In genomic region chr1:235919797-235920475, GRCh38 we compare ENCODE assay signal across 8 cellular contexts. TPM values are rescaled to one million over a fixed set of nuclear protein-coding genes. Genes with fewer than 3 reads are reported as not detected.
DNase-seq lines count a peak whose midpoint lies in the region; ATAC-seq and TF ChIP-seq lines count a peak whose summit lies in the region.

No MANE protein-coding gene starts in this region.

- no peak overlapping the region for H3K4me3 ChIP-seq in epithelial cell of esophagus (ENCODE audit: low read length)
- H3K4me3 ChIP-seq in neutrophil (ENCODE audit: low read depth in 1 of 2, low read length in 1 of 2): no peak overlapping the region
- no peak overlapping the region for H3K4me3 ChIP-seq in OCI-LY7 (ENCODE audit: low read depth, low read length, poor library complexity, severe bottlenecking)

- intact Hi-C loops in OCI-LY7 (cut with micrococcal nuclease; ENCODE audit: unreplicated experiment): no loop called here

- POLR2A ChIA-PET in OCI-LY7 (lab: Charles Lee): no interaction called here

- H3K27ac ChIP-seq in neutrophil: peak overlapping the region; percentile 31
- no peak overlapping the region for H3K27ac ChIP-seq in OCI-LY7 (ENCODE audit: low read depth, low read length, poor library complexity, severe bottlenecking)

- peaks cover 57 to 74% of the 10 kb centered on the region in 2 experiments for H3K4me1 ChIP-seq in neutrophil (ENCODE audit: control insufficient read depth in 1 of 2, insufficient read depth in 1 of 2, low read depth in 1 of 2, low read length in 1 of 2)
- H3K4me1 ChIP-seq in OCI-LY7 (ENCODE audit: insufficient read depth, low read length, poor library complexity, severe bottlenecking): peaks cover 10% of the 10 kb centered on the region

- no peaks in the 10 kb centered on the region for H3K9me2 ChIP-seq in OCI-LY7 (ENCODE audit: insufficient read depth, low read length)

- H3K79me2 ChIP-seq in OCI-LY7 (ENCODE audit: insufficient read depth, low read depth, low read length): no peaks in the 10 kb centered on the region

- DNase-seq in Daoy (ENCODE audit: low read depth): peak; percentile 90
- peak; percentile 60 for DNase-seq in NCI-H774 (lab: John Stamatoyannopoulos, UW)
- DNase-seq in epithelial cell of esophagus (ENCODE audit: low read depth): peak; percentile 92
- no peak for DNase-seq in hepatic stellate cell (ENCODE audit: low spot score)
- DNase-seq in OCI-LY7 (ENCODE audit: low spot score): no peak

- no peak overlapping the region for H3K4me2 ChIP-seq in OCI-LY7 (ENCODE audit: low read length)

- no peak for TF ChIP-seq CTCF in epithelial cell of esophagus (IDR thresholded peaks at IDR 0.05; ENCODE audit: insufficient read depth, low read depth, low read length, missing control alignments)
- TF ChIP-seq CTCF in neutrophil (IDR thresholded peaks at IDR 0.05): no peak
- TF ChIP-seq CTCF in OCI-LY7 (conservative IDR thresholded peaks at IDR 0.05; ENCODE audit: low read length): no peak

- no peak overlapping the region for H2AFZ ChIP-seq in OCI-LY7 (ENCODE audit: low read length)

- no peaks in the 10 kb centered on the region for H4K20me1 ChIP-seq in OCI-LY7 (ENCODE audit: insufficient read depth, low read length)

- ATAC-seq in GM21515 (IDR thresholded peaks at IDR 0.05; ENCODE audit: unreplicated experiment) (no peak), GM21576 (IDR thresholded peaks at IDR 0.05; ENCODE audit: unreplicated experiment) (no peak)

- CTCF ChIA-PET in OCI-LY7 (lab: Charles Lee; ENCODE audit: unreplicated experiment): no interaction called here

- BruUV-seq in OCI-LY7 (replicated peaks; lab: Mats Ljungman, UMichigan): no TSS peak

- no peaks in the 10 kb centered on the region for H3K27me3 ChIP-seq in neutrophil

- H3K9me3 ChIP-seq in neutrophil (no peaks in the 10 kb centered on the region), OCI-LY7 (ENCODE audit: low read length) (no peaks in the 10 kb centered on the region)

- H3K36me3 ChIP-seq in neutrophil: no peaks in the 10 kb centered on the region
- H3K36me3 ChIP-seq in OCI-LY7 (ENCODE audit: insufficient read depth, low read length): no peaks in the 10 kb centered on the region

RNA-seq across cellular contexts. Expression of gene LYST, which starts 53.2 kb away (rescaled TPM):
- total RNA-seq in Daoy (2014; rRNA removed; shearing (Covaris generic)): 10.9 and 13.8 TPM in 2 replicates
- total RNA-seq in OCI-LY7 (2014; rRNA removed; shearing (Covaris generic)): 4.0 and 10.0 TPM in 2 replicates
- total RNA-seq in OCI-LY7 (2022): 8.2 and 8.3 TPM in 2 replicates

Comparison
In these comparisons a context has a peak if more than half of its experiments do, and no peak if none do; other contexts are left out.
1. DNase-seq: peak in Daoy (single experiment), NCI-H774 (single experiment) and epithelial cell of esophagus (single experiment); none in hepatic stellate cell (single experiment) and OCI-LY7 (single experiment).